ENCODE assay signal across 1 cellular context in the genomic region with DNA sequence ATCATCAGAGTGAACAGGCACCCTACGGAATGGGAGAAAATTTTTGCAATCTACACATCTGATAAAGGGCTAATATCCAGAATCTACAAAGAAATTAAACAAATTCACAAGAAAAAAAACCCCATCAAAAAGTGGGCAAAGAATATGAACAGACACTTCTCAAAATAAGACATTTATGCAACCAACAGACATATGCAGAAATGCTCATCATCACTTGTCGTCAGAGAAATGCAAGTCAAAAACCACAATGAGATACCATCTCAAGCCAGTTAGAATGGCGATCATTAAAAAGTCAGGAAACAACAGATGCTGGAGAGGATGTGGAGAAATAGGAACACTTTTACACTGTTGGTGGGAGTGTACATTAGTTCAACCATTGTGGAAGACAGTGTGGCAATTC. TPM values are rescaled to one million over a fixed set of nuclear protein-coding genes. Genes with fewer than 3 reads are reported as not detected.
"Had no signal": no experiment of that assay in that cellular context is flagged by ENCODE, and none has a peak within 500 bp of the region (broad histone marks: within the 10 kb centered on the region; RNA-seq: fewer than 3 reads in every experiment).

No MANE protein-coding gene starts in this region.

RNA-seq across cellular contexts. Expression of a gene that starts 45.3 kb away (rescaled TPM):
- total RNA-seq: HT-29 had no signal
